Comparison of ENCODE assay signal across 41 cellular contexts in the genomic region with DNA sequence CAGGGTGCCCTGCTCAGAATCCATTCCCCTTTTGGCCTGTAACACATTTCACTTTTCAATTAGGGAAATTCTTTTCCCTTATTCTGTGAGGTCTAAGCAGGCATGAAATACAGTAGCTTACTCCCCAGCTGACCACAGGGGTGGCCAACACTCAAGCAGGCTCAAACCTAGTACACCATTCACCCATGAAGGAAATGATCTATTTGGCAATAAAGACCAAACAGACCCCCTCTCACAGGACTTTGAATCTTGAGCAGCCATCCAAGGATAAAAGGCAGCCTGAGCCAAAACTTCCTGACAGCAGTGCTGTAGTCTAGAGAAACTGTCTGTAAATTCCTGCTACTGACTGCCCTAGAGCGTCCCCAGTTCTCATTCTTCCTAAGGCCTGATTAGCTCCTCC.
"Had no signal": no experiment of that assay in that cellular context is flagged by ENCODE, and none has a peak within 500 bp of the region (broad histone marks: within the 10 kb centered on the region; RNA-seq: fewer than 3 reads in every experiment).

No MANE protein-coding gene starts in this region.

- H3K9me3 Mint-ChIP-seq: activated T-helper 17 cell treated with anti-CD3 and anti-CD28 coated beads, Interleukin-2, amount 50 U/mL, for 72 hours; central memory CD8-positive, alpha-beta T cell had no signal

- H3K27me3 ChIP-seq: adrenal gland, ascending aorta, body of pancreas, brain microvascular endothelial cell, breast epithelium, cardiac muscle cell had no signal

- H3K4me3 Mint-ChIP-seq: activated naive CD4-positive, alpha-beta T cell treated with anti-CD3 and anti-CD28 coated beads for 36 hours; activated naive CD4-positive, alpha-beta T cell treated with anti-CD3 and anti-CD28 coated beads, Interleukin-2, amount 10 ng/mL, durations not matched to agents 7 days and 5 days; activated naive CD4-positive, alpha-beta T cell treated with anti-CD3 and anti-CD28 coated beads, Interleukin-2, amount 50 U/mL, for 24 hours; activated naive CD8-positive, alpha-beta T cell; activated naive CD8-positive, alpha-beta T cell treated with anti-CD3 and anti-CD28 coated beads for 36 hours; activated naive CD8-positive, alpha-beta T cell treated with anti-CD3 and anti-CD28 coated beads, Interleukin-2, amount 10 ng/mL, durations not matched to agents 7 days and 5 days; activated naive CD8-positive, alpha-beta T cell treated with anti-CD3 and anti-CD28 coated beads, Interleukin-2, amount 50 U/mL, for 24 hours; activated T-cell treated with anti-CD3 and anti-CD28 coated beads, Interleukin-2, amount 50 U/mL, for 24 hours; activated T-cell treated with anti-CD3 and anti-CD28 coated beads, Interleukin-2, amount 50 U/mL, for 4 hours; activated T-cell treated with anti-CD3 and anti-CD28 coated beads, Interleukin-2, amount 50 U/mL, for 72 hours; activated T-helper 1 cell treated with anti-CD3 and anti-CD28 coated beads, Interleukin-12 subunit alpha, Interleukin-12 subunit beta, Interleukin-2, Interleukin-4 antibody, amounts not matched to agents 30 ng/mL and 10 ng/mL and 1 ng/mL, durations not matched to agents 14 hours and 24 hours and 36 hours; activated T-helper 17 cell treated with anti-CD3 and anti-CD28 coated beads, Interleukin-2, amount 50 U/mL, for 72 hours; brain; central memory CD8-positive, alpha-beta T cell had no signal

- FAIRE-seq: astrocyte, bronchial epithelial cell had no signal

- H3K27ac Mint-ChIP-seq: activated naive CD4-positive, alpha-beta T cell treated with anti-CD3 and anti-CD28 coated beads for 36 hours; activated naive CD4-positive, alpha-beta T cell treated with anti-CD3 and anti-CD28 coated beads, Interleukin-2, amount 10 ng/mL, durations not matched to agents 7 days and 5 days; activated naive CD4-positive, alpha-beta T cell treated with anti-CD3 and anti-CD28 coated beads, Interleukin-2, amount 50 U/mL, for 24 hours; activated naive CD4-positive, alpha-beta T cell treated with anti-CD3 and anti-CD28 coated beads, Interleukin-2, amount 50 U/mL, for 72 hours; activated naive CD8-positive, alpha-beta T cell; activated naive CD8-positive, alpha-beta T cell treated with anti-CD3 and anti-CD28 coated beads for 36 hours; activated naive CD8-positive, alpha-beta T cell treated with anti-CD3 and anti-CD28 coated beads, Interleukin-2, amount 10 ng/mL, durations not matched to agents 7 days and 5 days; activated naive CD8-positive, alpha-beta T cell treated with anti-CD3 and anti-CD28 coated beads, Interleukin-2, amount 50 U/mL, for 24 hours; activated T-cell treated with anti-CD3 and anti-CD28 coated beads, Interleukin-2, amount 50 U/mL, for 24 hours; activated T-helper 1 cell treated with anti-CD3 and anti-CD28 coated beads, Interleukin-12 subunit alpha, Interleukin-12 subunit beta, Interleukin-2, Interleukin-4 antibody, amounts not matched to agents 30 ng/mL and 10 ng/mL and 1 ng/mL, durations not matched to agents 14 hours and 24 hours and 36 hours; activated T-helper 17 cell treated with anti-CD3 and anti-CD28 coated beads, Interleukin-2, amount 50 U/mL, for 72 hours; activated T-helper 2 cell treated with anti-CD3 and anti-CD28 coated beads, Interferon-gamma antibody, Interleukin-2, Interleukin-4, amounts not matched to agents 10 μg/mL and 5 μg/mL and 100 μg/mL, durations not matched to agents 14 hours and 24 hours and 36 hours; brain had no signal

- H3K27ac ChIP-seq: adrenal gland, ascending aorta, body of pancreas, brain microvascular endothelial cell, breast epithelium had no signal

- H3K4me1 ChIP-seq: adrenal gland, ascending aorta, body of pancreas, breast epithelium had no signal

- H3K9me3 ChIP-seq: adrenal gland, ascending aorta, body of pancreas, breast epithelium had no signal

- H3K36me3 ChIP-seq: adrenal gland, ascending aorta, brain microvascular endothelial cell, breast epithelium, cardiac muscle cell had no signal

- ATAC-seq: activated naive CD4-positive, alpha-beta T cell treated with anti-CD3 and anti-CD28 coated beads, Interleukin-2, amount 50 U/mL, for 72 hours; activated naive CD8-positive, alpha-beta T cell treated with anti-CD3 and anti-CD28 coated beads, Interleukin-2, amount 50 U/mL, for 24 hours; activated T-cell treated with anti-CD3 and anti-CD28 coated beads, Interleukin-2, amount 50 U/mL, for 4 hours; activated T-cell treated with anti-CD3 and anti-CD28 coated beads, Interleukin-2, amount 50 U/mL, for 72 hours; activated T-helper 17 cell treated with anti-CD3 and anti-CD28 coated beads, Interleukin-2, amount 50 U/mL, for 72 hours; body of pancreas had no signal

- H3K27me3 Mint-ChIP-seq: activated naive CD4-positive, alpha-beta T cell treated with anti-CD3 and anti-CD28 coated beads, Interleukin-2, amount 10 ng/mL, durations not matched to agents 7 days and 5 days; activated naive CD4-positive, alpha-beta T cell treated with anti-CD3 and anti-CD28 coated beads, Interleukin-2, amount 50 U/mL, for 24 hours; activated naive CD8-positive, alpha-beta T cell; activated naive CD8-positive, alpha-beta T cell treated with anti-CD3 and anti-CD28 coated beads for 36 hours; activated naive CD8-positive, alpha-beta T cell treated with anti-CD3 and anti-CD28 coated beads, Interleukin-2, amount 10 ng/mL, durations not matched to agents 7 days and 5 days; activated naive CD8-positive, alpha-beta T cell treated with anti-CD3 and anti-CD28 coated beads, Interleukin-2, amount 50 U/mL, for 24 hours; activated T-cell treated with anti-CD3 and anti-CD28 coated beads, Interleukin-2, amount 50 U/mL, for 24 hours; activated T-helper 17 cell treated with anti-CD3 and anti-CD28 coated beads, Interleukin-2, amount 50 U/mL, for 72 hours; brain; central memory CD8-positive, alpha-beta T cell had no signal

- H3K4me1 Mint-ChIP-seq: brain had no signal

- H3K4me3 ChIP-seq: adrenal gland, ascending aorta, body of pancreas, breast epithelium, cardiac muscle cell had no signal

- DNase-seq: activated effector memory CD4-positive, alpha-beta T cell treated with anti-CD3 and anti-CD28 coated beads, Interleukin-2, amount 50 U/mL, for 16 hours; activated effector memory CD4-positive, alpha-beta T cell treated with Interleukin-2 at 50 U/mL for 16 hours; activated gamma-delta T cell; activated gamma-delta T cell treated with Interleukin-2 at 50 U/mL for 16 hours; activated naive CD4-positive, alpha-beta T cell; activated naive CD4-positive, alpha-beta T cell treated with anti-CD3 and anti-CD28 coated beads for 36 hours; activated naive CD4-positive, alpha-beta T cell treated with anti-CD3 and anti-CD28 coated beads, Interleukin-2, amount 10 ng/mL, durations not matched to agents 7 days and 5 days; activated naive CD4-positive, alpha-beta T cell treated with anti-CD3 and anti-CD28 coated beads, Interleukin-2, amount 50 U/mL, for 16 hours; activated naive CD4-positive, alpha-beta T cell treated with Interleukin-2 at 50 U/mL for 16 hours; activated naive CD8-positive, alpha-beta T cell treated with anti-CD3 and anti-CD28 coated beads for 36 hours; activated naive CD8-positive, alpha-beta T cell treated with anti-CD3 and anti-CD28 coated beads, Interleukin-2, amount 10 ng/mL, durations not matched to agents 7 days and 5 days; activated naive CD8-positive, alpha-beta T cell treated with anti-CD3 and anti-CD28 coated beads, Interleukin-2, amount 50 U/mL, for 24 hours; activated T-cell treated with anti-CD3 and anti-CD28 coated beads for 4 hours; activated T-cell treated with anti-CD3 and anti-CD28 coated beads, Interleukin-2, amount 50 U/mL, for 1 hour; activated T-cell treated with anti-CD3 and anti-CD28 coated beads, Interleukin-2, amount 50 U/mL, for 24 hours; activated T-cell treated with anti-CD3 and anti-CD28 coated beads, Interleukin-2, amount 50 U/mL, for 4 hours; activated T-cell treated with anti-CD3 and anti-CD28 coated beads, Interleukin-2, amount 50 U/mL, for 48 hours; activated T-cell treated with anti-CD3 and anti-CD28 coated beads, Interleukin-2, amount 50 U/mL, for 72 hours; adrenal gland; amniotic stem cell; amygdala; anterior cingulate cortex; aorta; body of pancreas; brain microvascular endothelial cell; caudate nucleus; central memory CD4-positive, alpha-beta T cell; cerebellar nuclear complex had no signal
